ENCODE assay signal across 8 cellular contexts in genomic region chr10:137031-137430, GRCh38. TPM values are rescaled to one million over a fixed set of nuclear protein-coding genes. Genes with fewer than 3 reads are reported as not detected.
DNase-seq lines count a peak whose midpoint lies in the region; ATAC-seq and TF ChIP-seq lines count a peak whose summit lies in the region.

No MANE protein-coding gene starts in this region.

- H3K27ac Mint-ChIP-seq in activated CD4-positive, alpha-beta T cell treated with anti-CD3 and anti-CD28 coated beads, Interleukin-2, amount 10 ng/mL, durations not matched to agents 7 days and 5 days, result peak overlapping the region; percentile 92
- no peak overlapping the region for H3K27ac Mint-ChIP-seq in endothelial cell (ENCODE audit: unreplicated experiment)

- intact Hi-C loops in left ventricle myocardium superior (cut with micrococcal nuclease), result no loop called here

- H3K4me1 Mint-ChIP-seq in activated CD4-positive, alpha-beta T cell treated with anti-CD3 and anti-CD28 coated beads, Interleukin-2, amount 10 ng/mL, durations not matched to agents 7 days and 5 days, result peaks cover 36% of the 10 kb centered on the region
- H3K4me1 Mint-ChIP-seq in endothelial cell (ENCODE audit: unreplicated experiment), result peaks cover 14% of the 10 kb centered on the region

- H3K27me3 ChIP-seq in right atrium auricular region (no peaks in the 10 kb centered on the region), KMS-11 (ENCODE audit: insufficient read depth, low read depth) (no peaks in the 10 kb centered on the region)

- H2AFZ ChIP-seq in KMS-11 (ENCODE audit: low read depth), result no peak overlapping the region

- peak overlapping the region; percentile 78 for H3K4me3 Mint-ChIP-seq in activated CD4-positive, alpha-beta T cell treated with anti-CD3 and anti-CD28 coated beads, Interleukin-2, amount 10 ng/mL, durations not matched to agents 7 days and 5 days
- peak overlapping the region; percentile 96 for H3K4me3 Mint-ChIP-seq in endothelial cell (ENCODE audit: unreplicated experiment)

- H3K36me3 ChIP-seq in right atrium auricular region (no peaks in the 10 kb centered on the region), KMS-11 (ENCODE audit: insufficient read depth) (no peaks in the 10 kb centered on the region)

- POLR2A ChIA-PET in activated CD4-positive, alpha-beta T cell treated with anti-CD3 and anti-CD28 coated beads, Interleukin-2, amount 10 ng/mL, durations not matched to agents 7 days and 5 days (lab: Charles Lee), result no interaction called here

- H4K20me1 ChIP-seq in KMS-11 (ENCODE audit: insufficient read depth), result 0 out of 2 replicates have a peak, but pooled peaks cover 9% of the 10 kb centered on the region

- H3K27ac ChIP-seq in right atrium auricular region (no peak overlapping the region), KMS-11 (no peak overlapping the region)

- H3K79me2 ChIP-seq in KMS-11 (ENCODE audit: insufficient read depth, low read depth), result peaks cover 61% of the 10 kb centered on the region

- CTCF ChIA-PET in activated CD4-positive, alpha-beta T cell treated with anti-CD3 and anti-CD28 coated beads, Interleukin-2, amount 10 ng/mL, durations not matched to agents 7 days and 5 days (lab: Charles Lee), result interaction anchor here (1.0 to 2.4 kb wide), 2 partner anchors 10 to 15 kb away, joined by 3 to 6 read pairs; no protein-coding TSS in a partner anchor

- H3K36me3 Mint-ChIP-seq in activated CD4-positive, alpha-beta T cell treated with anti-CD3 and anti-CD28 coated beads, Interleukin-2, amount 10 ng/mL, durations not matched to agents 7 days and 5 days (ENCODE audit: low read depth), result peaks cover 2% of the 10 kb centered on the region
- peaks cover 3% of the 10 kb centered on the region for H3K36me3 Mint-ChIP-seq in endothelial cell (ENCODE audit: low read depth, unreplicated experiment)

- TF ChIP-seq CTCF in right atrium auricular region (IDR thresholded peaks at IDR 0.05), result peak; percentile 12 to 29
- peak; percentile 70; the same call in 1 of the 2 replicates for TF ChIP-seq CTCF in KMS-11 (conservative IDR thresholded peaks at IDR 0.05; ENCODE audit: low read depth, low read length)
- TF ChIP-seq CTCF in endothelial cell (IDR thresholded peaks at IDR 0.05; ENCODE audit: unreplicated experiment), result peak; percentile 72

- H3K9me3 ChIP-seq in right atrium auricular region, result no peaks in the 10 kb centered on the region

- H3K9ac ChIP-seq in KMS-11, result no peak overlapping the region

- no peaks in the 10 kb centered on the region for H3K27me3 Mint-ChIP-seq in activated CD4-positive, alpha-beta T cell treated with anti-CD3 and anti-CD28 coated beads, Interleukin-2, amount 10 ng/mL, durations not matched to agents 7 days and 5 days
- H3K27me3 Mint-ChIP-seq in endothelial cell (ENCODE audit: unreplicated experiment), result peaks cover 14% of the 10 kb centered on the region

- DNase-seq in right atrium auricular region (ENCODE audit: low spot score) (no peak), left ventricle myocardium superior (no peak), endothelial cell (ENCODE audit: low spot score) (peak; percentile 54), skeletal muscle cell (ENCODE audit: low read depth) (no peak)
- peak; percentile 41 for DNase-seq in activated CD4-positive, alpha-beta T cell treated with anti-CD3 and anti-CD28 coated beads, Interleukin-2, amount 10 ng/mL, durations not matched to agents 7 days and 5 days

- H3K4me1 ChIP-seq in right atrium auricular region (peaks cover 0 to 37% of the 10 kb centered on the region in 2 donors), KMS-11 (ENCODE audit: low read depth, poor library complexity, severe bottlenecking) (peaks cover 28% of the 10 kb centered on the region)

- no peak for ATAC-seq in left ventricle myocardium superior
- ATAC-seq in GM21529 (IDR thresholded peaks at IDR 0.05; ENCODE audit: unreplicated experiment), result no peak
- no peak for ATAC-seq in GM19328 (IDR thresholded peaks at IDR 0.05; ENCODE audit: unreplicated experiment)

- H3K4me3 ChIP-seq in right atrium auricular region (peak overlapping the region in 1 of 2 donors; percentile 74), KMS-11 (IDR thresholded peaks at IDR 0.05; ENCODE audit: insufficient read depth, low read depth, low read length) (peak overlapping the region; percentile 68), skeletal muscle cell (ENCODE audit: low read depth, low read length) (peak overlapping the region; percentile 72)

- peak overlapping the region; percentile 72 for H3K4me2 ChIP-seq in KMS-11

- no peaks in the 10 kb centered on the region for H3K9me3 Mint-ChIP-seq in activated CD4-positive, alpha-beta T cell treated with anti-CD3 and anti-CD28 coated beads, Interleukin-2, amount 10 ng/mL, durations not matched to agents 7 days and 5 days
- no peaks in the 10 kb centered on the region for H3K9me3 Mint-ChIP-seq in endothelial cell (ENCODE audit: unreplicated experiment)

RNA-seq across cellular contexts. Expression of gene ZMYND11, which starts 1.8 kb away (rescaled TPM):
- total RNA-seq in right atrium auricular region, result 10 to 100 TPM; 60.2 to 61.1 TPM
- total RNA-seq in left ventricle myocardium superior, result 80.7 TPM
- 10 to 100 TPM; 37.5 to 44.3 TPM for total RNA-seq in activated CD4-positive, alpha-beta T cell treated with anti-CD3 and anti-CD28 coated beads, Interleukin-2, amount 10 ng/mL, durations not matched to agents 7 days and 5 days
- total RNA-seq in endothelial cell (ENCODE audit: unreplicated experiment), result 41.6 TPM

Comparison
In these comparisons a context has a peak if more than half of its experiments do, and no peak if none do; other contexts are left out.
1. DNase-seq: peak in activated CD4-positive, alpha-beta T cell treated with anti-CD3 and anti-CD28 coated beads, Interleukin-2, amount 10 ng/mL, durations not matched to agents 7 days and 5 days (single experiment) and endothelial cell (single experiment); none in right atrium auricular region (single experiment), left ventricle myocardium superior (single experiment) and skeletal muscle cell (single experiment).
2. CTCF ChIP-seq: peak in every context shown above with its lines; median percentile 72 in endothelial cell; 70 in KMS-11; 20 in right atrium auricular region.